Comparison of ENCODE assay signal across 1 cellular context in genomic region chr3:100761211-100761921, GRCh38.
TF ChIP-seq lines count a peak whose summit lies in the region.

No MANE protein-coding gene starts in this region.

TF ChIP-seq in IMR-90, 13 proteins besides CTCF, POLR2A, EP300 and RAD21 (continued from another document):
- TF ChIP-seq ELK1 (IDR thresholded peaks at IDR 0.05; ENCODE audit: borderline replicate concordance, low read depth, low read length) (no peak), BHLHE40 (IDR thresholded peaks at IDR 0.05; ENCODE audit: low read depth, low read length) (no peak), FOS (IDR thresholded peaks at IDR 0.05; ENCODE audit: low read depth, low read length) (no peak)
- TF ChIP-seq, protein P1, sequence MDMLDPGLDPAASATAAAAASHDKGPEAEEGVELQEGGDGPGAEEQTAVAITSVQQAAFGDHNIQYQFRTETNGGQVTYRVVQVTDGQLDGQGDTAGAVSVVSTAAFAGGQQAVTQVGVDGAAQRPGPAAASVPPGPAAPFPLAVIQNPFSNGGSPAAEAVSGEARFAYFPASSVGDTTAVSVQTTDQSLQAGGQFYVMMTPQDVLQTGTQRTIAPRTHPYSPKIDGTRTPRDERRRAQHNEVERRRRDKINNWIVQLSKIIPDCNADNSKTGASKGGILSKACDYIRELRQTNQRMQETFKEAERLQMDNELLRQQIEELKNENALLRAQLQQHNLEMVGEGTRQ (IDR thresholded peaks at IDR 0.05; ENCODE audit: low read depth, low read length), result no peak
